In the genomic region with DNA sequence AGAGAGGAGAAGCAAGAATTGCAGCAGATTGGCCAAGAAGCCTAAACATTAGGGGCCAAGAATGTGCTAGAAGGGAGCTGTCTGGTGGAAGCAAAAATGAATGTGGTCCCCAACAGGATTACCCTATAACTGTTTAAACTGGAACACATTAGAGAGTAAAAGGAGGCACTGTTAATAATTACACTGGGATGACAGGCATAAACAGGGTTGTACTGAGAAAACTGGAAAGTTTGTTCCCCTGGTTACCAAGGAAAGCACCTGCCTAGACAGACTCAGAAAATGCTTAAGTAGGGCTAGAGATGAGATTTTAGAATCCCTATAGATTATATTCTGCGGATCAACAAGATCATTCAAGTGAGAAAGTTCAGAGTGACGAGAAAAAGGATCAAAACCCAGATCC, we compare ENCODE assay signal across 32 cellular contexts.
DNase-seq lines count a peak whose midpoint lies in the region; ATAC-seq lines count a peak whose summit lies in the region.
"Had no signal": no experiment of that assay in that cellular context is flagged by ENCODE, and none has a peak within 500 bp of the region (broad histone marks: within the 10 kb centered on the region; RNA-seq: fewer than 3 reads in every experiment).

No MANE protein-coding gene starts in this region.

- DNase-seq in renal cortical epithelial cell (ENCODE audit: low read depth), result peak; percentile 92
- no peak for DNase-seq in CD8-positive, alpha-beta memory T cell
- DNase-seq in SHP77 (lab: John Stamatoyannopoulos, UW), result no peak
- DNase-seq: activated CD4-positive, CD25-positive, alpha-beta regulatory T cell treated with anti-CD3 and anti-CD28 coated beads, Interleukin-2, amount 50 U/mL, for 72 hours; activated effector memory CD4-positive, alpha-beta T cell treated with Interleukin-2 at 50 U/mL for 16 hours; activated naive CD8-positive, alpha-beta T cell treated with anti-CD3 and anti-CD28 coated beads for 36 hours; activated T-cell treated with anti-CD3 and anti-CD28 coated beads for 4 hours; aorta; DND-41; effector memory CD4-positive, alpha-beta T cell; erythroblast; HCEC 1CT; mesenchymal stem cell; MG63; NCI-H1436; NCI-H2107; NCI-H446; NCI-H82; RPMI8226; SK-N-SH; stimulated activated CD4-positive, alpha-beta T cell treated with anti-CD3 and anti-CD28 coated beads, Interleukin-2, amount 100 ng/mL, for 24 hours; stomach; T-helper 17 cell; tibial artery had no signal

- H3K4me1 Mint-ChIP-seq in CD8-positive, alpha-beta memory T cell, result no peaks in the 10 kb centered on the region
- H3K4me1 Mint-ChIP-seq: activated naive CD8-positive, alpha-beta T cell treated with anti-CD3 and anti-CD28 coated beads for 36 hours; neural progenitor cell had no signal

- no peaks in the 10 kb centered on the region for H3K9me3 ChIP-seq in CD8-positive, alpha-beta memory T cell (ENCODE audit: low read length)
- H3K9me3 ChIP-seq: MG63, right atrium auricular region, SK-N-SH, stomach, tibial artery had no signal

- no peaks in the 10 kb centered on the region for H3K36me3 Mint-ChIP-seq in CD8-positive, alpha-beta memory T cell
- H3K36me3 Mint-ChIP-seq: activated naive CD8-positive, alpha-beta T cell treated with anti-CD3 and anti-CD28 coated beads for 36 hours had no signal

- no peaks in the 10 kb centered on the region for H3K27me3 Mint-ChIP-seq in CD8-positive, alpha-beta memory T cell

- ATAC-seq in GM18873 (IDR thresholded peaks at IDR 0.05; ENCODE audit: low FRiP score, unreplicated experiment), result peak; percentile 46
- ATAC-seq in HG02623 (IDR thresholded peaks at IDR 0.05; ENCODE audit: unreplicated experiment), result peak; percentile 30
- ATAC-seq in HG03432 (IDR thresholded peaks at IDR 0.05; ENCODE audit: unreplicated experiment), result peak; percentile 30
- ATAC-seq in HG03097 (IDR thresholded peaks at IDR 0.05; ENCODE audit: low FRiP score, unreplicated experiment), result no peak
- ATAC-seq: T-helper 17 cell had no signal

- H3K4me3 ChIP-seq in CD8-positive, alpha-beta memory T cell (ENCODE audit: low read length), result no peak overlapping the region
- H3K4me3 ChIP-seq: K562, MG63, neural progenitor cell, right atrium auricular region, stomach, tibial artery had no signal

- no peak overlapping the region for H3K27ac Mint-ChIP-seq in CD8-positive, alpha-beta memory T cell
- H3K27ac Mint-ChIP-seq: activated naive CD8-positive, alpha-beta T cell treated with anti-CD3 and anti-CD28 coated beads for 36 hours; neural progenitor cell; T-helper 17 cell had no signal

- CTCF ChIA-PET in CD8-positive, alpha-beta memory T cell (lab: Charles Lee), result no interaction called here

- peaks cover 0 to 6% (median 0%) of the 10 kb centered on the region in 5 donors for H3K9me3 Mint-ChIP-seq in CD8-positive, alpha-beta memory T cell
- H3K9me3 Mint-ChIP-seq: activated naive CD8-positive, alpha-beta T cell treated with anti-CD3 and anti-CD28 coated beads for 36 hours; neural progenitor cell had no signal

- H3K4me1 ChIP-seq in CD8-positive, alpha-beta memory T cell (ENCODE audit: insufficient read depth, low read length), result no peaks in the 10 kb centered on the region
- H3K4me1 ChIP-seq: neural progenitor cell had no signal

- no peak overlapping the region for H3K27ac ChIP-seq in CD8-positive, alpha-beta memory T cell (ENCODE audit: low read depth, low read length)
- H3K27ac ChIP-seq: neural progenitor cell, parathyroid adenoma, right atrium auricular region, stomach, tibial artery had no signal

- H3K36me3 ChIP-seq in CD8-positive, alpha-beta memory T cell (ENCODE audit: insufficient read depth, low read length), result no peaks in the 10 kb centered on the region
- H3K36me3 ChIP-seq: MG63, neural progenitor cell, right atrium auricular region, stomach, tibial artery had no signal

- POLR2A ChIA-PET in CD8-positive, alpha-beta memory T cell (lab: Charles Lee), result no interaction called here

- no peaks in the 10 kb centered on the region for H3K27me3 ChIP-seq in CD8-positive, alpha-beta memory T cell (ENCODE audit: insufficient read depth, low read length, poor library complexity, severe bottlenecking)
- H3K27me3 ChIP-seq: MG63, neural progenitor cell, right atrium auricular region, stomach, tibial artery had no signal

- no peak overlapping the region for H3K4me3 Mint-ChIP-seq in CD8-positive, alpha-beta memory T cell
- H3K4me3 Mint-ChIP-seq: activated naive CD8-positive, alpha-beta T cell treated with anti-CD3 and anti-CD28 coated beads for 36 hours; neural progenitor cell; T-helper 17 cell had no signal
